Comparison of ENCODE assay signal across 7 cellular contexts in the genomic region with DNA sequence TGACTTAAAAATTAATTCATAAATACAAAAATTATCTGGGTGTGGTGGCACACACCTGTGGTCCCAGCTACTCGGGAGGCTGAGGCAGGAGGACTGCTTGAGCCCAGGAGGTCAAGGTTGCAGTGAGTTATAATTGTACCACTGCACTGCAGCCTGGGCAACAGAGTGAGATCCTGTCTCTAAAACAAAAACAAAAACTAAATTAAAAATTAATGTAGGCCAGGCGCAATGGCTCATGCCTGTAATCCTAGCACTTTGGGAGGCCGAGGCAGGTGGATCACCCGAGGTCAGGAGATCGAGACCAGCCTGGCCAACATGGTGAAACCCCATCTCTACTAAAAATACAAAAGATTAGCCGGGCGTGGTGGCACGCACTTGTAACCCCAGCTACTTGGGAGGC. TPM values are rescaled to one million over a fixed set of nuclear protein-coding genes. Genes with fewer than 3 reads are reported as not detected.
DNase-seq lines count a peak whose midpoint lies in the region; ATAC-seq and TF ChIP-seq lines count a peak whose summit lies in the region.
"Not testable (repeated sequence)": the region's sequence is repeated elsewhere in the genome, so short reads cannot be mapped to it uniquely, and the experiment has no call there.

No MANE protein-coding gene starts in this region.

- H3K4me1 Mint-ChIP-seq in chondrocyte (ENCODE audit: low read depth), result peaks cover 16% of the 10 kb centered on the region

- TF ChIP-seq CTCF in AG04450 (IDR thresholded peaks at IDR 0.05; ENCODE audit: low read depth, low read length); PC-3 (conservative IDR thresholded peaks at IDR 0.05; ENCODE audit: low read depth, low read length); WERI-Rb-1 (IDR thresholded peaks at IDR 0.05; ENCODE audit: low read depth, low read length); chondrocyte (IDR thresholded peaks at IDR 0.05); hepatocyte (IDR thresholded peaks at IDR 0.05; ENCODE audit: poor library complexity); parathyroid adenoma (IDR thresholded peaks at IDR 0.05): not testable (repeated sequence)

- H3K27ac ChIP-seq in AG04450 (ENCODE audit: low read depth, low read length) (peak overlapping the region; percentile 39), PC-3 (ENCODE audit: low read length) (peak overlapping the region; percentile 91), WERI-Rb-1 (peak overlapping the region; percentile 87), hepatocyte (peak overlapping the region; percentile 70), parathyroid adenoma (peak overlapping the region; percentile 51), skin epidermis (peak overlapping the region in 19 of 21 experiments; percentile 4 to 80 (median 64))

- not testable (repeated sequence) for H3K9me2 ChIP-seq in PC-3 (replicated peaks; ENCODE audit: low read length); hepatocyte (replicated peaks; ENCODE audit: insufficient read depth)

- H3K9ac ChIP-seq in PC-3 (ENCODE audit: low read length); parathyroid adenoma: not testable (repeated sequence)

- H3K9me3 ChIP-seq in AG04450 (ENCODE audit: control insufficient read depth, insufficient read depth, low read length); PC-3 (ENCODE audit: low read length); WERI-Rb-1 (ENCODE audit: severe bottlenecking); hepatocyte (ENCODE audit: low read depth); parathyroid adenoma (ENCODE audit: control insufficient read depth, low read length): not testable (repeated sequence)

- WGBS in hepatocyte (ENCODE audit: low lambda C conversion rate, missing lambda C conversion rate), result 98% methylated on average over 8 of the region's 8 CpGs

- peaks cover 13% of the 10 kb centered on the region for H3K36me3 Mint-ChIP-seq in chondrocyte (ENCODE audit: low read depth)

- H3K4me2 ChIP-seq in PC-3 (ENCODE audit: low read length), result 0 out of 2 replicates have a peak overlapping the region, but pooled peaks have one; percentile 74
- H3K4me2 ChIP-seq in hepatocyte; parathyroid adenoma (ENCODE audit: low read length): not testable (repeated sequence)

- peaks cover 15% of the 10 kb centered on the region for H3K79me2 ChIP-seq in PC-3 (ENCODE audit: low read length)
- peaks cover 15% of the 10 kb centered on the region for H3K79me2 ChIP-seq in hepatocyte
- H3K79me2 ChIP-seq in parathyroid adenoma, result not testable (repeated sequence)

- not testable (repeated sequence) for H3K27me3 ChIP-seq in AG04450 (ENCODE audit: control insufficient read depth, insufficient read depth, low read length); PC-3 (ENCODE audit: low read length); WERI-Rb-1 (ENCODE audit: insufficient read depth, low read depth, severe bottlenecking); hepatocyte; parathyroid adenoma (ENCODE audit: control insufficient read depth, insufficient read depth, low read length)

- not testable (repeated sequence) for H4K20me1 ChIP-seq in PC-3 (ENCODE audit: low read length); hepatocyte (ENCODE audit: insufficient read depth, poor library complexity, severe bottlenecking)

- DNase-seq in AG04450 (ENCODE audit: low read depth, low spot score); PC-3; WERI-Rb-1; chondrocyte (ENCODE audit: low spot score); hepatocyte (ENCODE audit: low spot score): not testable (repeated sequence)

- not testable (repeated sequence) for BruUV-seq in PC-3 (replicated peaks; lab: Mats Ljungman, UMichigan)

- not testable (repeated sequence) for H3K4me3 ChIP-seq in AG04450 (ENCODE audit: low read depth, low read length); PC-3 (ENCODE audit: low read length); WERI-Rb-1 (ENCODE audit: low read depth, low read length); hepatocyte; parathyroid adenoma (ENCODE audit: low read depth, low read length); skin epidermis

- peak overlapping the region; percentile 88 for H3K27ac Mint-ChIP-seq in chondrocyte (ENCODE audit: unreplicated experiment)

- peaks cover 11% of the 10 kb centered on the region for H3K4me1 ChIP-seq in PC-3 (ENCODE audit: insufficient read depth, low read length)
- not testable (repeated sequence) for H3K4me1 ChIP-seq in hepatocyte (ENCODE audit: insufficient read depth)
- H3K4me1 ChIP-seq in parathyroid adenoma, result peaks cover 13% of the 10 kb centered on the region

- not testable (repeated sequence) for H2AFZ ChIP-seq in PC-3 (ENCODE audit: low read length); hepatocyte; parathyroid adenoma

- intact Hi-C loops in PC-3 (cut with micrococcal nuclease), result not testable (repeated sequence)

- H3K4me3 Mint-ChIP-seq in chondrocyte (ENCODE audit: unreplicated experiment), result not testable (repeated sequence)

- POLR2A ChIA-PET in AG04450 (lab: Yijun Ruan, JAX); PC-3 (lab: Charles Lee; ENCODE audit: unreplicated experiment): not testable (repeated sequence)

- H3K9me3 Mint-ChIP-seq in chondrocyte (ENCODE audit: low read depth), result not testable (repeated sequence)

- CTCF ChIA-PET in AG04450 (lab: Charles Lee); PC-3 (lab: Charles Lee): not testable (repeated sequence)

- H3F3A ChIP-seq in PC-3 (ENCODE audit: low read length, unreplicated experiment), result not testable (repeated sequence)

- not testable (repeated sequence) for H3K27me3 Mint-ChIP-seq in chondrocyte (ENCODE audit: low read depth)

- H3K36me3 ChIP-seq in PC-3 (ENCODE audit: low read depth, low read length); hepatocyte (replicated peaks; ENCODE audit: insufficient read depth, low read depth); parathyroid adenoma (ENCODE audit: control insufficient read depth, insufficient read depth, low read length): not testable (repeated sequence)
- peaks cover 78% of the 10 kb centered on the region for H3K36me3 ChIP-seq in WERI-Rb-1

- ATAC-seq in PC-3, result not testable (repeated sequence)

RNA-seq across cellular contexts. Expression of gene UBAC1, which starts 9.9 kb away (rescaled TPM):
- 33.6 and 35.8 TPM in 2 replicates for polyA plus RNA-seq in AG04450 (2011; rRNA removed)
- 16.6 and 20.7 TPM in 2 replicates for polyA minus RNA-seq in AG04450 (2011; rRNA and poly(A)+ RNA removed)
- 65.9 and 77.3 TPM in 2 replicates for total RNA-seq in PC-3 (2014; rRNA removed)
- 33.2 to 36.0 TPM (median 33.5 TPM) in 3 replicates for total RNA-seq in chondrocyte
- 33.6 and 36.4 TPM in 2 replicates for total RNA-seq in hepatocyte
- polyA plus RNA-seq in hepatocyte, result 35.2 and 42.5 TPM in 2 replicates

RNA-seq across cellular contexts. Expression of gene CAMSAP1, which starts 44.0 kb away (rescaled TPM):
- 7.8 and 9.5 TPM in 2 replicates for polyA plus RNA-seq in AG04450 (2011; rRNA removed)
- 93.8 and 98.0 TPM in 2 replicates for polyA minus RNA-seq in AG04450 (2011; rRNA and poly(A)+ RNA removed)
- total RNA-seq in PC-3 (2014; rRNA removed), result 16.4 and 32.0 TPM in 2 replicates
- 27.1 to 35.5 TPM (median 27.7 TPM) in 3 replicates for total RNA-seq in chondrocyte
- total RNA-seq in hepatocyte, result 15.6 and 18.2 TPM in 2 replicates
- polyA plus RNA-seq in hepatocyte, result 5.0 and 7.7 TPM in 2 replicates

Comparison
In these comparisons a context has a peak if more than half of its experiments do, and no peak if none do; other contexts are left out.
1. H3K27ac ChIP-seq: peak in every context shown above with its lines; median percentile 91 in PC-3; 87 in WERI-Rb-1; 70 in hepatocyte; 64 in skin epidermis; 51 in parathyroid adenoma; 39 in AG04450.